In the genomic region with DNA sequence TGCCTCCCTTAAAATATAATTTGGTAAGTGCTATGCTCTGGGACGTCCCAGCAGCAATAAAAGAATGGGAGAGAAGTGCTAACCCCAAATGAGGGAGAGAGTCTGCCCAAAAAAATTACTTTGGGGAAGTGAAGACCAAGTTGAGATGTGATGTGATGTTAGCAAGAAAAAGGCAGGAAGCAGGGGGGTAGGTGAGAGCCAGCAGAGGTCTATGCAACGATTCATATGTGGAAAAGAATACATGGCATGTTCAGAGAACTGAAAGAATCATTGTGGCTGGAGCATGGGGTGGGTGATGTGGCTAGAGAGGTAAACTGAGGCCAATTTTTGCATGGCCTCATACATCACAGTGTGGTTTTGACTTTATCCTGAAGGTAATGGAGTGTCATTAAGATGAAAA, we compare ENCODE assay signal across 18 cellular contexts.
"Had no signal": no experiment of that assay in that cellular context is flagged by ENCODE, and none has a peak within 500 bp of the region (broad histone marks: within the 10 kb centered on the region; RNA-seq: fewer than 3 reads in every experiment).

No MANE protein-coding gene starts in this region.

- H3K9me3 ChIP-seq: lower lobe of right lung, mucosa of descending colon, neutrophil, transverse colon had no signal

- H3K36me3 ChIP-seq: lower lobe of right lung, neutrophil, transverse colon had no signal

- H3K27ac ChIP-seq: lower lobe of right lung, neutrophil, transverse colon had no signal

- DNase-seq: activated B cell treated with CpG ODN at 0.5 μM for 24 hours; activated CD4-positive, alpha-beta T cell treated with anti-CD3 and anti-CD28 coated beads for 48 hours; activated CD8-positive, alpha-beta memory T cell treated with anti-CD3 and anti-CD28 coated beads, Interleukin-2, amount 50 U/mL, for 4 hours; activated CD8-positive, alpha-beta T cell treated with anti-CD3 and anti-CD28 coated beads, Interleukin-2, amount 10 ng/mL, durations not matched to agents 7 days and 5 days; activated gamma-delta T cell treated with Interleukin-2 at 50 U/mL for 16 hours; activated T-cell treated with anti-CD3 and anti-CD28 coated beads, Interleukin-2, amount 50 U/mL, for 72 hours; amniotic stem cell; left colon; lower lobe of right lung; mucosa of descending colon; naive thymus-derived CD8-positive, alpha-beta T cell; stimulated activated CD4-positive, alpha-beta T cell treated with anti-CD3 and anti-CD28 coated beads, Interleukin-12 subunit alpha, Interleukin-12 subunit beta, amount 100 ng/mL, for 4 hours; stimulated activated CD4-positive, alpha-beta T cell treated with anti-CD3 and anti-CD28 coated beads, Interleukin-2, amount 100 ng/mL, for 24 hours; stimulated activated naive CD4-positive, alpha-beta T cell; substantia nigra; T-helper 17 cell; transverse colon had no signal

- ATAC-seq: activated CD8-positive, alpha-beta T cell treated with anti-CD3 and anti-CD28 coated beads, Interleukin-2, amount 10 ng/mL, durations not matched to agents 7 days and 5 days; activated T-cell treated with anti-CD3 and anti-CD28 coated beads, Interleukin-2, amount 50 U/mL, for 72 hours; left colon; lower lobe of right lung; mucosa of descending colon; naive thymus-derived CD8-positive, alpha-beta T cell; T-helper 17 cell had no signal

- H3K27me3 ChIP-seq: neutrophil, transverse colon had no signal

- H3K4me3 ChIP-seq: lower lobe of right lung, mucosa of descending colon, transverse colon had no signal
